Comparison of ENCODE assay signal across 19 cellular contexts in genomic region chrX:111854778-111855490, GRCh38. TPM values are rescaled to one million over a fixed set of nuclear protein-coding genes. Genes with fewer than 3 reads are reported as not detected.
DNase-seq lines count a peak whose midpoint lies in the region; ATAC-seq, FAIRE-seq and TF ChIP-seq lines count a peak whose summit lies in the region.
"Had no signal": no experiment of that assay in that cellular context is flagged by ENCODE, and none has a peak within 500 bp of the region (broad histone marks: within the 10 kb centered on the region; RNA-seq: fewer than 3 reads in every experiment).

No MANE protein-coding gene starts in this region.

- H4K20me1 ChIP-seq in neural progenitor cell (ENCODE audit: low read depth), result no peaks in the 10 kb centered on the region

- H3K36me3 Mint-ChIP-seq in neural progenitor cell, result no peaks in the 10 kb centered on the region
- no peaks in the 10 kb centered on the region for H3K36me3 Mint-ChIP-seq in stimulated activated effector memory CD8-positive, alpha-beta T cell treated with anti-CD3 and anti-CD28 coated beads, Interleukin-12 subunit alpha, Interleukin-12 subunit beta, amount 100 ng/mL, for 72 hours

- H3K27ac Mint-ChIP-seq in neural progenitor cell, result no peak overlapping the region
- no peak overlapping the region for H3K27ac Mint-ChIP-seq in stimulated activated effector memory CD8-positive, alpha-beta T cell treated with anti-CD3 and anti-CD28 coated beads, Interleukin-12 subunit alpha, Interleukin-12 subunit beta, amount 100 ng/mL, for 72 hours
- H3K27ac Mint-ChIP-seq: activated naive CD8-positive, alpha-beta T cell treated with anti-CD3 and anti-CD28 coated beads, Interleukin-2, amount 50 U/mL, for 24 hours had no signal

- no peaks in the 10 kb centered on the region for H3K27me3 ChIP-seq in neural progenitor cell

- H3K9me3 ChIP-seq in neural progenitor cell (ENCODE audit: low read depth), result no peaks in the 10 kb centered on the region
- H3K9me3 ChIP-seq: A549, Caco-2, psoas muscle had no signal

- H2AFZ ChIP-seq in neural progenitor cell (replicated peaks), result no peak overlapping the region

- H3K4me1 ChIP-seq in neural progenitor cell, result peaks cover 11% of the 10 kb centered on the region
- H3K4me1 ChIP-seq: A549, Caco-2, psoas muscle had no signal

- H3K4me3 Mint-ChIP-seq in neural progenitor cell, result no peak overlapping the region
- H3K4me3 Mint-ChIP-seq in stimulated activated effector memory CD8-positive, alpha-beta T cell treated with anti-CD3 and anti-CD28 coated beads, Interleukin-12 subunit alpha, Interleukin-12 subunit beta, amount 100 ng/mL, for 72 hours, result no peak overlapping the region
- H3K4me3 Mint-ChIP-seq: activated naive CD8-positive, alpha-beta T cell treated with anti-CD3 and anti-CD28 coated beads, Interleukin-2, amount 50 U/mL, for 24 hours had no signal

- no peaks in the 10 kb centered on the region for H3K4me1 Mint-ChIP-seq in neural progenitor cell
- H3K4me1 Mint-ChIP-seq in stimulated activated effector memory CD8-positive, alpha-beta T cell treated with anti-CD3 and anti-CD28 coated beads, Interleukin-12 subunit alpha, Interleukin-12 subunit beta, amount 100 ng/mL, for 72 hours, result no peaks in the 10 kb centered on the region
- H3K4me1 Mint-ChIP-seq: activated naive CD8-positive, alpha-beta T cell treated with anti-CD3 and anti-CD28 coated beads, Interleukin-2, amount 50 U/mL, for 24 hours had no signal

- H3K4me3 ChIP-seq in epithelial cell of esophagus (ENCODE audit: low read length), result no peak overlapping the region
- no peak overlapping the region for H3K4me3 ChIP-seq in neural progenitor cell
- H3K4me3 ChIP-seq: A549, psoas muscle had no signal

- H3K27ac ChIP-seq in neural progenitor cell, result no peak overlapping the region
- H3K27ac ChIP-seq: A549, psoas muscle had no signal

- no peak overlapping the region for H3K4me2 ChIP-seq in neural progenitor cell
- H3K4me2 ChIP-seq: A549 had no signal

- FAIRE-seq in GM19239 (lab: Jason Lieb, UNC), result no peak
- FAIRE-seq: A549 had no signal

- H3K9ac ChIP-seq in neural progenitor cell, result no peak overlapping the region

- no peaks in the 10 kb centered on the region for H3K36me3 ChIP-seq in neural progenitor cell

- no peaks in the 10 kb centered on the region for H3K27me3 Mint-ChIP-seq in neural progenitor cell (ENCODE audit: insufficient read depth, low read depth)
- H3K27me3 Mint-ChIP-seq: activated naive CD8-positive, alpha-beta T cell treated with anti-CD3 and anti-CD28 coated beads, Interleukin-2, amount 50 U/mL, for 24 hours had no signal

- no peaks in the 10 kb centered on the region for H3F3A ChIP-seq in neural progenitor cell (ENCODE audit: low read depth)

- DNase-seq in NCI-H526 (lab: John Stamatoyannopoulos, UW) (peak; percentile 6 to 35), NCI-H526 treated with DMSO at 0.1 percent for 48 hours (lab: John Stamatoyannopoulos, UW) (no peak), NAMALWA (ENCODE audit: low spot score) (peak; percentile 30), epithelial cell of esophagus (ENCODE audit: low read depth) (peak; percentile 81), renal cortical epithelial cell (ENCODE audit: low read depth) (peak; percentile 86), neural progenitor cell (ENCODE audit: low spot score) (no peak), GM19239 (ENCODE audit: insufficient read length, low spot score) (no peak)
- no peak for DNase-seq in stimulated activated effector memory CD8-positive, alpha-beta T cell treated with anti-CD3 and anti-CD28 coated beads, Interleukin-12 subunit alpha, Interleukin-12 subunit beta, amount 100 ng/mL, for 72 hours (ENCODE audit: low spot score in 2 of 2)
- DNase-seq: activated naive CD8-positive, alpha-beta T cell treated with anti-CD3 and anti-CD28 coated beads, Interleukin-2, amount 50 U/mL, for 24 hours; activated T-cell treated with anti-CD3 and anti-CD28 coated beads for 4 hours; cortex of kidney; NCI-H1048; NCI-H510A treated with DMSO at 0.1 percent for 48 hours; psoas muscle; SHP77 treated with DMSO at 0.1 percent for 48 hours; stimulated activated CD4-positive, alpha-beta T cell treated with anti-CD3 and anti-CD28 coated beads, Interleukin-1b, Interleukin-23, amount 100 ng/mL, for 48 hours had no signal

- no peaks in the 10 kb centered on the region for H3K9me3 Mint-ChIP-seq in neural progenitor cell
- H3K9me3 Mint-ChIP-seq in stimulated activated effector memory CD8-positive, alpha-beta T cell treated with anti-CD3 and anti-CD28 coated beads, Interleukin-12 subunit alpha, Interleukin-12 subunit beta, amount 100 ng/mL, for 72 hours, result no peaks in the 10 kb centered on the region
- H3K9me3 Mint-ChIP-seq: activated naive CD8-positive, alpha-beta T cell treated with anti-CD3 and anti-CD28 coated beads, Interleukin-2, amount 50 U/mL, for 24 hours had no signal

- peak; percentile 36 for TF ChIP-seq CTCF in epithelial cell of esophagus (IDR thresholded peaks at IDR 0.05; ENCODE audit: insufficient read depth, low read depth, low read length, missing control alignments)
- no peak for TF ChIP-seq CTCF in neural progenitor cell (IDR thresholded peaks at IDR 0.05)

- no peak for ATAC-seq in stimulated activated effector memory CD8-positive, alpha-beta T cell treated with anti-CD3 and anti-CD28 coated beads, Interleukin-12 subunit alpha, Interleukin-12 subunit beta, amount 100 ng/mL, for 72 hours
- ATAC-seq: activated naive CD8-positive, alpha-beta T cell treated with anti-CD3 and anti-CD28 coated beads, Interleukin-2, amount 50 U/mL, for 24 hours; psoas muscle had no signal

- no peaks in the 10 kb centered on the region for H3K79me2 ChIP-seq in neural progenitor cell (ENCODE audit: low read depth)

RNA-seq across cellular contexts. Expression of gene TRPC5OS, which starts 21.0 kb away (rescaled TPM):
- total RNA-seq in renal cortical epithelial cell (not detected in 2 replicates), neural progenitor cell (ENCODE audit: low replicate concordance) (not detected in 2 replicates)
- total RNA-seq: Caco-2, psoas muscle, urinary bladder had no signal

Comparison
In these comparisons a context has a peak if more than half of its experiments do, and no peak if none do; other contexts are left out.
1. DNase-seq: peak in NCI-H526 (2 of 2), NAMALWA (single experiment), epithelial cell of esophagus (single experiment) and renal cortical epithelial cell (single experiment); none in NCI-H526 treated with DMSO at 0.1 percent for 48 hours (single experiment), neural progenitor cell (single experiment), stimulated activated effector memory CD8-positive, alpha-beta T cell treated with anti-CD3 and anti-CD28 coated beads, Interleukin-12 subunit alpha, Interleukin-12 subunit beta, amount 100 ng/mL, for 72 hours (0 of 2) and GM19239 (single experiment).